1 cellular context compared by ENCODE assay signal in genomic region chr6:169618526-169619490, GRCh38.
TF ChIP-seq lines count a peak whose summit lies in the region.

No MANE protein-coding gene starts in this region.

TF ChIP-seq in GM23338, 12 proteins besides CTCF, POLR2A, EP300 and RAD21 (continued from another document):
- TF ChIP-seq ZNF462 (CRISPR knock-in tag; IDR thresholded peaks at IDR 0.05) (0 out of 2 replicates have a peak, but pooled peaks have one; percentile 45), EZH2 (IDR thresholded peaks at IDR 0.05; ENCODE audit: low read depth, unreplicated experiment) (no peak), STAT1 (IDR thresholded peaks at IDR 0.05; ENCODE audit: unreplicated experiment) (no peak), ZNF114 (CRISPR knock-in tag; IDR thresholded peaks at IDR 0.05) (no peak)
